In the genomic region with DNA sequence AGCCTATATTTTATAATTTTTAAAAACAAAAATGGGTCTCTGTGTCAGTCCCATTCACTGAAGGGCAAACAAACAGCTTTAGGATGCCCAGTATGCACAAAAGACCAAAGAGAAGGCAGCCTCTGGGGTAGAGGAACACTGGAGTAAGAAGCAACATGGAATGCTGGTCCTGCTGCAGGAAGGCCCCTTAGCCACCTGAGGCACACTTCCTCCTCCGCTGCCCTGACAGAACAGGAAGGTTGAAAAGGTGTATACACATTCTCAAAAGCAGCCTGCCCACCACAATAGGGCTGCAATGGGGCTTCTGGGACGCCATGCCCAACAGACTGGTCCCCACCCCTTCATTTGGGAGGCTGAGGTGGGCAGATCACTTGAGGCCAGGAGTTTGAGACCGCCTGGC, we compare ENCODE assay signal across 29 cellular contexts. TPM values are rescaled to one million over a fixed set of nuclear protein-coding genes. Genes with fewer than 3 reads are reported as not detected.
A peak's percentile ranks its signal among the peaks of the same experiment; 100 is the strongest.
DNase-seq lines count a peak whose midpoint lies in the region; ATAC-seq and TF ChIP-seq lines count a peak whose summit lies in the region.
"Had no signal": no experiment of that assay in that cellular context is flagged by ENCODE, and none has a peak within 500 bp of the region (broad histone marks: within the 10 kb centered on the region; RNA-seq: fewer than 3 reads in every experiment).

No MANE protein-coding gene starts in this region.

- H3K9me2 ChIP-seq in Karpas-422 (replicated peaks; ENCODE audit: insufficient read depth, low read length) = no peaks in the 10 kb centered on the region

- H3K23ac ChIP-seq in IMR-90 (ENCODE audit: low read depth, low read length) = no peak overlapping the region
- H3K23ac ChIP-seq in trophoblast cell (ENCODE audit: low read length) = no peak overlapping the region

- H2AFZ ChIP-seq in IMR-90 (replicated peaks; ENCODE audit: low read length, poor library complexity) (no peak overlapping the region), trophoblast cell (ENCODE audit: insufficient read depth, low read length, poor library complexity) (no peak overlapping the region), Karpas-422 (ENCODE audit: low read length) (no peak overlapping the region)
- H2AFZ ChIP-seq: GM23248 had no signal

- no peaks in the 10 kb centered on the region for H3K9me3 ChIP-seq in IMR-90 (ENCODE audit: control insufficient read depth, insufficient read depth, low read length)
- no peaks in the 10 kb centered on the region for H3K9me3 ChIP-seq in endodermal cell (ENCODE audit: control insufficient read depth, low read length)
- peaks cover 6% of the 10 kb centered on the region for H3K9me3 ChIP-seq in trophoblast cell (ENCODE audit: insufficient read depth, low read depth, low read length)
- H3K9me3 ChIP-seq in Karpas-422 (ENCODE audit: low read length) = no peaks in the 10 kb centered on the region
- H3K9me3 ChIP-seq: Caco-2, esophagus muscularis mucosa, upper lobe of right lung had no signal

- intact Hi-C loops in IMR-90 (cut with micrococcal nuclease) = no loop called here

- H2BK15ac ChIP-seq in IMR-90 (ENCODE audit: low read depth, low read length) = no peak overlapping the region

- H3K4me2 ChIP-seq in IMR-90 (ENCODE audit: low read depth, low read length) = no peak overlapping the region
- no peak overlapping the region for H3K4me2 ChIP-seq in trophoblast cell (ENCODE audit: low read length)
- no peak overlapping the region for H3K4me2 ChIP-seq in Karpas-422 (ENCODE audit: low read depth, low read length, poor library complexity, severe bottlenecking)

- H2BK12ac ChIP-seq in trophoblast cell (ENCODE audit: low read length) = no peak overlapping the region

- no peak overlapping the region for H3K56ac ChIP-seq in IMR-90 (ENCODE audit: extremely low read depth, insufficient read depth, low read length)

- no peaks in the 10 kb centered on the region for H3K27me3 ChIP-seq in IMR-90 (ENCODE audit: control insufficient read depth, insufficient read depth, low read length)
- H3K27me3 ChIP-seq in endodermal cell (ENCODE audit: control insufficient read depth, insufficient read depth, low read length, poor library complexity, severe bottlenecking) = no peaks in the 10 kb centered on the region
- no peaks in the 10 kb centered on the region for H3K27me3 ChIP-seq in trophoblast cell (ENCODE audit: insufficient read depth, low read length)
- H3K27me3 ChIP-seq in Karpas-422 (ENCODE audit: low read length) = no peaks in the 10 kb centered on the region
- H3K27me3 ChIP-seq: esophagus muscularis mucosa, upper lobe of right lung had no signal

- WGBS in IMR-90 (ENCODE audit: extremely low coverage in 2 of 2, insufficient read length in 1 of 2), 2 experiments = 80% methylated on average over 1 of the region's 3 CpGs; no CpG with 5 or more reads in 1 of the 2 experiments
- 91% methylated on average over 3 of the region's 3 CpGs; no CpG with 5 or more reads in 1 of the 2 experiments for WGBS in endodermal cell (ENCODE audit: insufficient coverage in 1 of 2, insufficient read length in 1 of 2), 2 experiments
- WGBS in trophoblast cell (ENCODE audit: extremely low coverage, insufficient coverage, insufficient read length) = no CpG with 5 or more reads among the region's 3 CpGs

- H3K27me3 Mint-ChIP-seq in endodermal cell (ENCODE audit: insufficient read depth) = no peaks in the 10 kb centered on the region
- no peaks in the 10 kb centered on the region for H3K27me3 Mint-ChIP-seq in natural killer cell treated with Interleukin-12 subunit alpha and Interleukin-12 subunit beta and Interleukin-15 and Interleukin-18, amount 100 ng/mL, for 72 hours
- H3K27me3 Mint-ChIP-seq: central memory CD8-positive, alpha-beta T cell; dendritic cell treated with granulocyte-macrophage colony-stimulating factor and Interleukin-4, amounts not matched to agents 40 ng/mL and 50 ng/mL, for 4 days; naive thymus-derived CD8-positive, alpha-beta T cell; stimulated activated memory B cell treated with anti-CD40 and anti-IgM and Interleukin-4, amounts not matched to agents 10 μg/mL and 1 μg/mL and 100 μg/mL, for 72 hours had no signal

- peaks cover 5% of the 10 kb centered on the region; the same call in 1 of the 2 replicates for H4K20me1 ChIP-seq in IMR-90 (ENCODE audit: insufficient read depth, low read length)
- 0 out of 2 replicates have a peak, but pooled peaks cover 4% of the 10 kb centered on the region for H4K20me1 ChIP-seq in Karpas-422 (ENCODE audit: insufficient read depth, low read depth, low read length)

- H4K8ac ChIP-seq in IMR-90 (ENCODE audit: low read depth in 2 of 2, low read length in 2 of 2) (no peak overlapping the region; a peak in 1 of 4 replicates), trophoblast cell (ENCODE audit: low read depth, low read length) (no peak overlapping the region)

- in situ Hi-C loops in IMR-90 (cut with MboI; ENCODE audit: low sequenced_read_pairs) = no loop called here

- H3K79me2 ChIP-seq in trophoblast cell (ENCODE audit: control insufficient read depth, insufficient read depth, low read length, poor library complexity) (peaks cover 3% of the 10 kb centered on the region), Karpas-422 (ENCODE audit: low read length) (no peaks in the 10 kb centered on the region)

- H3K36me3 Mint-ChIP-seq in endodermal cell (ENCODE audit: low read depth) = peaks cover 8% of the 10 kb centered on the region
- H3K36me3 Mint-ChIP-seq in natural killer cell treated with Interleukin-12 subunit alpha and Interleukin-12 subunit beta and Interleukin-15 and Interleukin-18, amount 100 ng/mL, for 72 hours = no peaks in the 10 kb centered on the region

- CTCF ChIA-PET in IMR-90 (lab: Yijun Ruan, JAX) = no interaction called here

- H3K18ac ChIP-seq in IMR-90 (ENCODE audit: low read depth, low read length) = no peak overlapping the region
- H3K18ac ChIP-seq in trophoblast cell (ENCODE audit: low read length) = peak overlapping the region; percentile 25

- H4K91ac ChIP-seq in IMR-90 (ENCODE audit: insufficient read depth, low read depth, low read length) (no peak overlapping the region; the same call in 1 of the 2 replicates), trophoblast cell (ENCODE audit: low read depth, low read length) (no peak overlapping the region)

- DNase-seq in IMR-90 = no peak
- peak; percentile 79 for DNase-seq in endodermal cell
- no peak for DNase-seq in trophoblast cell
- no peak for DNase-seq in erythroblast (lab: John Stamatoyannopoulos, UW)
- DNase-seq in natural killer cell treated with Interleukin-12 subunit alpha and Interleukin-12 subunit beta and Interleukin-15 and Interleukin-18, amount 100 ng/mL, for 72 hours (ENCODE audit: low spot score) = no peak
- DNase-seq in Karpas-422 = no peak
- DNase-seq: activated CD4-positive, alpha-beta T cell treated with anti-CD3 and anti-CD28 coated beads, Interleukin-2, amount 50 U/mL, for 48 hours; activated T-cell treated with anti-CD3 and anti-CD28 coated beads, Interleukin-2, amount 50 U/mL, for 72 hours; Caco-2; DMS53; head of caudate nucleus; Kasumi-1; kidney; naive thymus-derived CD8-positive, alpha-beta T cell; NCI-H1417 treated with DMSO at 0.1 percent for 48 hours; NCI-H2029 treated with DMSO at 0.1 percent for 48 hours; NCI-H774; occipital lobe; T-helper 1 cell; upper lobe of right lung had no signal

- H2AK5ac ChIP-seq in IMR-90 (ENCODE audit: low read depth, low read length) (peak overlapping the region; percentile 25; the same call in 1 of the 2 replicates), trophoblast cell (ENCODE audit: low read length) (no peak overlapping the region)

- H3K4me1 Mint-ChIP-seq in endodermal cell = peaks cover 3% of the 10 kb centered on the region
- H3K4me1 Mint-ChIP-seq in natural killer cell treated with Interleukin-12 subunit alpha and Interleukin-12 subunit beta and Interleukin-15 and Interleukin-18, amount 100 ng/mL, for 72 hours (ENCODE audit: low read depth in 2 of 2) = peaks cover 5 to 7% of the 10 kb centered on the region in 2 donors
- H3K4me1 Mint-ChIP-seq: stimulated activated memory B cell treated with anti-CD40 and anti-IgM and Interleukin-4, amounts not matched to agents 10 μg/mL and 1 μg/mL and 100 μg/mL, for 72 hours had no signal

- no peak overlapping the region for H3K9ac ChIP-seq in IMR-90 (ENCODE audit: low read depth, low read length)
- no peak overlapping the region for H3K9ac ChIP-seq in endodermal cell (ENCODE audit: extremely low read depth, low read length, poor library complexity, severe bottlenecking)
- no peak overlapping the region for H3K9ac ChIP-seq in trophoblast cell (ENCODE audit: low read length)
- H3K9ac ChIP-seq in Karpas-422 (ENCODE audit: low read length) = no peak overlapping the region
- H3K9ac ChIP-seq: GM23248 had no signal

- peaks cover 49 to 83% of the 10 kb centered on the region in 2 experiments for H3K79me1 ChIP-seq in IMR-90 (ENCODE audit: low read depth in 1 of 2, low read length in 2 of 2)
- peaks cover 3% of the 10 kb centered on the region for H3K79me1 ChIP-seq in trophoblast cell (ENCODE audit: low read length)

- no peak overlapping the region for H3K27ac Mint-ChIP-seq in endodermal cell
- H3K27ac Mint-ChIP-seq in natural killer cell treated with Interleukin-12 subunit alpha and Interleukin-12 subunit beta and Interleukin-15 and Interleukin-18, amount 100 ng/mL, for 72 hours = no peak overlapping the region
- H3K27ac Mint-ChIP-seq: activated T-cell treated with anti-CD3 and anti-CD28 coated beads, Interleukin-2, amount 50 U/mL, for 72 hours; dendritic cell treated with granulocyte-macrophage colony-stimulating factor and Interleukin-4, amounts not matched to agents 40 ng/mL and 50 ng/mL, for 4 days; stimulated activated memory B cell treated with anti-CD40 and anti-IgM and Interleukin-4, amounts not matched to agents 10 μg/mL and 1 μg/mL and 100 μg/mL, for 72 hours had no signal

- peak overlapping the region; percentile 34 for H2BK5ac ChIP-seq in IMR-90 (ENCODE audit: low read depth, low read length, poor library complexity, severe bottlenecking)
- no peak overlapping the region for H2BK5ac ChIP-seq in trophoblast cell (ENCODE audit: low read depth, low read length, poor library complexity)

- H3K14ac ChIP-seq in IMR-90 (replicated peaks; ENCODE audit: low read depth, low read length) (no peak overlapping the region), trophoblast cell (ENCODE audit: low read length) (no peak overlapping the region)

- H3K4ac ChIP-seq in IMR-90 (ENCODE audit: low read depth, low read length) (peak overlapping the region; percentile 38; the same call in 1 of the 2 replicates), trophoblast cell (ENCODE audit: low read depth, low read length) (no peak overlapping the region)

- no peak overlapping the region for H2AK9ac ChIP-seq in IMR-90 (replicated peaks; ENCODE audit: low read depth, low read length, poor library complexity)

- H4K12ac ChIP-seq in trophoblast cell (ENCODE audit: low read depth, low read length) = no peak overlapping the region

- peak; percentile 18; the same call in 1 of the 2 replicates for TF ChIP-seq CTCF in GM12875 (IDR thresholded peaks at IDR 0.05; ENCODE audit: borderline replicate concordance, insufficient read depth, low read depth, low read length)
- TF ChIP-seq CTCF in IMR-90 (conservative IDR thresholded peaks at IDR 0.05; ENCODE audit: low read depth, low read length) = no peak
- peak; percentile 62 for TF ChIP-seq CTCF in endodermal cell (conservative IDR thresholded peaks at IDR 0.05)

- no peak for ATAC-seq in IMR-90 (ENCODE audit: low read depth)
- ATAC-seq in natural killer cell treated with Interleukin-12 subunit alpha and Interleukin-12 subunit beta and Interleukin-15 and Interleukin-18, amount 100 ng/mL, for 72 hours = no peak
- ATAC-seq: activated CD4-positive, CD25-positive, alpha-beta regulatory T cell treated with anti-CD3 and anti-CD28 coated beads, Interleukin-2, amount 50 U/mL, for 24 hours; activated T-cell treated with anti-CD3 and anti-CD28 coated beads, Interleukin-2, amount 50 U/mL, for 72 hours; naive thymus-derived CD8-positive, alpha-beta T cell; stimulated activated memory B cell treated with anti-CD40 and anti-IgM and Interleukin-4, amounts not matched to agents 10 μg/mL and 1 μg/mL and 100 μg/mL, for 72 hours; upper lobe of right lung had no signal

- no peak for TF ChIP-seq RAD21 in IMR-90 (IDR thresholded peaks at IDR 0.05; ENCODE audit: low read length)

- H3K27ac ChIP-seq in IMR-90 (ENCODE audit: insufficient read depth, low read length) = no peak overlapping the region
- H3K27ac ChIP-seq in endodermal cell (ENCODE audit: low read depth, low read length) = no peak overlapping the region
- H3K27ac ChIP-seq in trophoblast cell (ENCODE audit: low read depth, low read length) = no peak overlapping the region
- H3K27ac ChIP-seq in Karpas-422 (ENCODE audit: low read length) = no peak overlapping the region
- H3K27ac ChIP-seq: esophagus muscularis mucosa, GM23248, upper lobe of right lung had no signal

- no peak overlapping the region for H2BK120ac ChIP-seq in IMR-90 (ENCODE audit: low read depth, low read length)
- H2BK120ac ChIP-seq in trophoblast cell (ENCODE audit: insufficient read depth, low read length, poor library complexity) = no peak overlapping the region

- peaks cover 47% of the 10 kb centered on the region for H3K9me1 ChIP-seq in IMR-90 (ENCODE audit: insufficient read depth, low read length)

- dilution Hi-C loops in IMR-90 (cut with HindIII; ENCODE audit: low sequenced_read_pairs, unreplicated experiment) = no loop called here

- H3K4me1 ChIP-seq in IMR-90 (ENCODE audit: control insufficient read depth, insufficient read depth, low read length) (peaks cover 17% of the 10 kb centered on the region), endodermal cell (ENCODE audit: control insufficient read depth, insufficient read depth, low read length) (no peaks in the 10 kb centered on the region), trophoblast cell (ENCODE audit: control insufficient read depth in 1 of 2, insufficient read depth in 2 of 2, low read length in 2 of 2) (peaks cover 9 to 14% of the 10 kb centered on the region in 2 experiments), Karpas-422 (ENCODE audit: low read length) (no peaks in the 10 kb centered on the region)

- H3K4me3 ChIP-seq in GM12875 (ENCODE audit: low read depth, low read length) (no peak overlapping the region), IMR-90 (ENCODE audit: insufficient read depth, low read depth, low read length) (no peak overlapping the region), endodermal cell (ENCODE audit: low read length) (no peak overlapping the region), trophoblast cell (ENCODE audit: low read depth, low read length) (no peak overlapping the region), Karpas-422 (ENCODE audit: low read length) (no peak overlapping the region)
- H3K4me3 ChIP-seq: esophagus muscularis mucosa, GM23248, upper lobe of right lung had no signal

- H2BK20ac ChIP-seq in IMR-90 (ENCODE audit: low read depth, low read length) = no peak overlapping the region

- no TSS peak for BruUV-seq in IMR-90 (replicated peaks; lab: Mats Ljungman, UMichigan)

- H3K36me3 ChIP-seq in IMR-90 (ENCODE audit: control insufficient read depth, insufficient read depth, low read length) (no peaks in the 10 kb centered on the region), endodermal cell (ENCODE audit: control insufficient read depth, insufficient read depth, low read length) (peaks cover 3% of the 10 kb centered on the region), trophoblast cell (ENCODE audit: control insufficient read depth in 1 of 2, insufficient read depth in 2 of 2, low read length in 2 of 2) (peaks cover 6 to 9% of the 10 kb centered on the region in 2 experiments), Karpas-422 (ENCODE audit: insufficient read depth, low read length) (no peaks in the 10 kb centered on the region)
- H3K36me3 ChIP-seq: upper lobe of right lung had no signal

- POLR2A ChIA-PET in IMR-90 (lab: Charles Lee; ENCODE audit: unreplicated experiment) = no interaction called here

- H4K5ac ChIP-seq in IMR-90 (ENCODE audit: low read depth, low read length) = no peak overlapping the region

- no peaks in the 10 kb centered on the region for H3K9me3 Mint-ChIP-seq in endodermal cell
- no peaks in the 10 kb centered on the region for H3K9me3 Mint-ChIP-seq in natural killer cell treated with Interleukin-12 subunit alpha and Interleukin-12 subunit beta and Interleukin-15 and Interleukin-18, amount 100 ng/mL, for 72 hours
- H3K9me3 Mint-ChIP-seq: activated T-cell treated with anti-CD3 and anti-CD28 coated beads, Interleukin-2, amount 50 U/mL, for 72 hours; central memory CD8-positive, alpha-beta T cell; dendritic cell treated with granulocyte-macrophage colony-stimulating factor and Interleukin-4, amounts not matched to agents 40 ng/mL and 50 ng/mL, for 4 days; naive thymus-derived CD8-positive, alpha-beta T cell; stimulated activated memory B cell treated with anti-CD40 and anti-IgM and Interleukin-4, amounts not matched to agents 10 μg/mL and 1 μg/mL and 100 μg/mL, for 72 hours had no signal

- TF ChIP-seq POLR2A in IMR-90 (IDR thresholded peaks at IDR 0.05; ENCODE audit: low read depth, low read length) (no peak), erythroblast (IDR thresholded peaks at IDR 0.05; ENCODE audit: low read length) (no peak)

- H3K4me3 Mint-ChIP-seq in endodermal cell = no peak overlapping the region
- H3K4me3 Mint-ChIP-seq in natural killer cell treated with Interleukin-12 subunit alpha and Interleukin-12 subunit beta and Interleukin-15 and Interleukin-18, amount 100 ng/mL, for 72 hours = no peak overlapping the region
- H3K4me3 Mint-ChIP-seq: activated T-cell treated with anti-CD3 and anti-CD28 coated beads, Interleukin-2, amount 50 U/mL, for 72 hours; CD14-positive monocyte; central memory CD8-positive, alpha-beta T cell; dendritic cell treated with granulocyte-macrophage colony-stimulating factor and Interleukin-4, amounts not matched to agents 40 ng/mL and 50 ng/mL, for 4 days; stimulated activated memory B cell treated with anti-CD40 and anti-IgM and Interleukin-4, amounts not matched to agents 10 μg/mL and 1 μg/mL and 100 μg/mL, for 72 hours had no signal

RNA-seq across cellular contexts. Expression of a gene that starts 19.5 kb away (rescaled TPM):
- total RNA-seq in IMR-90 (2012; rRNA removed) (23.3 and 34.4 TPM in 2 replicates), endodermal cell (10 to 100 TPM; 10.2 to 11.5 TPM)
- 51.7 and 54.3 TPM in 2 replicates for polyA plus RNA-seq in IMR-90 (2012; rRNA removed)
- polyA plus RNA-seq in IMR-90 (2012; cell fraction: cytosol; rRNA removed) = 33.4 and 54.4 TPM in 2 replicates
- 144 and 187 TPM in 2 replicates for polyA plus RNA-seq in IMR-90 (2012; cell fraction: nucleus; rRNA removed; ENCODE audit: low replicate concordance)
- 16.1 TPM for polyA plus RNA-seq in endodermal cell (2013, experiment 1 of 2)
- 14.8 TPM for polyA plus RNA-seq in endodermal cell (2013, experiment 2 of 2)
- polyA plus RNA-seq in trophoblast cell (2013) = 76.2 and 80.2 TPM in 2 replicates
- 10 to 100 TPM; 15.5 to 17.8 TPM for total RNA-seq in natural killer cell treated with Interleukin-12 subunit alpha and Interleukin-12 subunit beta and Interleukin-15 and Interleukin-18, amount 100 ng/mL, for 72 hours
- 6.0 and 6.4 TPM in 2 replicates for total RNA-seq in Karpas-422 (2014; rRNA removed; shearing (Covaris generic); ENCODE audit: low replicate concordance)

RNA-seq across cellular contexts. Expression of a gene that starts 20.0 kb away (rescaled TPM):
- total RNA-seq in IMR-90 (2012; rRNA removed) (0.28 and 0.72 TPM in 2 replicates), endodermal cell (1 to 10 TPM; 2.0 to 2.6 TPM)
- 0.23 and 0.55 TPM in 2 replicates for polyA plus RNA-seq in IMR-90 (2012; rRNA removed)
- 0.12 and 0.30 TPM in 2 replicates for polyA plus RNA-seq in IMR-90 (2012; cell fraction: cytosol; rRNA removed)
- polyA plus RNA-seq in IMR-90 (2012; cell fraction: nucleus; rRNA removed; ENCODE audit: low replicate concordance) = 1.1 and 1.8 TPM in 2 replicates
- polyA plus RNA-seq in endodermal cell (2013, experiment 1 of 2) = 2.2 TPM
- 2.2 TPM for polyA plus RNA-seq in endodermal cell (2013, experiment 2 of 2)
- 0.39 and 0.47 TPM in 2 replicates for polyA plus RNA-seq in trophoblast cell (2013)
- total RNA-seq in natural killer cell treated with Interleukin-12 subunit alpha and Interleukin-12 subunit beta and Interleukin-15 and Interleukin-18, amount 100 ng/mL, for 72 hours = under 1 TPM in 1 of 2 donors, not detected in 1; 0.47 TPM
- total RNA-seq in Karpas-422 (2014; rRNA removed; shearing (Covaris generic); ENCODE audit: low replicate concordance) = 4.5 TPM in 1 of 2 replicates, not detected in the other
- total RNA-seq: mononuclear cell had no signal
